Comparison of ENCODE assay signal across 8 cellular contexts in genomic region chr5:100790170-100790665, GRCh38.
DNase-seq lines count a peak whose midpoint lies in the region; ATAC-seq and TF ChIP-seq lines count a peak whose summit lies in the region.
"Had no signal": no experiment of that assay in that cellular context is flagged by ENCODE, and none has a peak within 500 bp of the region (broad histone marks: within the 10 kb centered on the region; RNA-seq: fewer than 3 reads in every experiment).

No MANE protein-coding gene starts in this region.

- H3K79me2 ChIP-seq in smooth muscle cell (ENCODE audit: low read depth), result no peaks in the 10 kb centered on the region

- CTCF ChIA-PET in activated naive CD4-positive, alpha-beta T cell treated with anti-CD3 and anti-CD28 coated beads, Interleukin-2, amount 10 ng/mL, durations not matched to agents 7 days and 5 days (lab: Charles Lee), result interaction anchor here (0.9 kb wide), 1 partner anchor 15 kb away, joined by 3 read pairs; no protein-coding TSS in a partner anchor

- ATAC-seq in GM19467 (IDR thresholded peaks at IDR 0.05; ENCODE audit: unreplicated experiment) (peak; percentile 48), HG03159 (IDR thresholded peaks at IDR 0.05; ENCODE audit: unreplicated experiment) (peak; percentile 83)

- H3K9ac ChIP-seq in smooth muscle cell (ENCODE audit: low read depth), result no peak overlapping the region

- no peaks in the 10 kb centered on the region for H3F3A ChIP-seq in smooth muscle cell (ENCODE audit: low read depth)

- no peak overlapping the region for H3K27ac ChIP-seq in smooth muscle cell (ENCODE audit: low read depth)

- peaks cover 15% of the 10 kb centered on the region for H3K9me3 Mint-ChIP-seq in activated naive CD4-positive, alpha-beta T cell treated with anti-CD3 and anti-CD28 coated beads, Interleukin-2, amount 10 ng/mL, durations not matched to agents 7 days and 5 days

- H3K4me1 Mint-ChIP-seq in activated naive CD4-positive, alpha-beta T cell treated with anti-CD3 and anti-CD28 coated beads, Interleukin-2, amount 10 ng/mL, durations not matched to agents 7 days and 5 days, result peaks cover 5% of the 10 kb centered on the region

- H3K4me3 Mint-ChIP-seq in activated naive CD4-positive, alpha-beta T cell treated with anti-CD3 and anti-CD28 coated beads, Interleukin-2, amount 10 ng/mL, durations not matched to agents 7 days and 5 days, result no peak overlapping the region

- TF ChIP-seq CTCF in smooth muscle cell (IDR thresholded peaks at IDR 0.05; ENCODE audit: borderline replicate concordance, insufficient read depth, poor library complexity, severe bottlenecking), result no peak

- peaks cover 5% of the 10 kb centered on the region for H3K27me3 Mint-ChIP-seq in activated naive CD4-positive, alpha-beta T cell treated with anti-CD3 and anti-CD28 coated beads, Interleukin-2, amount 10 ng/mL, durations not matched to agents 7 days and 5 days

- DNase-seq in astrocyte of the hippocampus (ENCODE audit: low read depth, low spot score) (peak; percentile 1), smooth muscle cell (lab: John Stamatoyannopoulos, UW; ENCODE audit: unreplicated experiment) (no peak), activated gamma-delta T cell (lab: John Stamatoyannopoulos, UW) (no peak)
- no peak for DNase-seq in activated naive CD4-positive, alpha-beta T cell treated with anti-CD3 and anti-CD28 coated beads, Interleukin-2, amount 10 ng/mL, durations not matched to agents 7 days and 5 days
- DNase-seq in activated naive CD4-positive, alpha-beta T cell treated with Interleukin-2 at 50 U/mL for 16 hours, result no peak
- DNase-seq: effector memory CD4-positive, alpha-beta T cell had no signal

- 40% methylated on average over 4 of the region's 4 CpGs for WGBS in smooth muscle cell (ENCODE audit: low lambda C conversion rate)

- H3K4me3 ChIP-seq in smooth muscle cell, result no peak overlapping the region

- H3K36me3 Mint-ChIP-seq in activated naive CD4-positive, alpha-beta T cell treated with anti-CD3 and anti-CD28 coated beads, Interleukin-2, amount 10 ng/mL, durations not matched to agents 7 days and 5 days, result no peaks in the 10 kb centered on the region

- H3K9me3 ChIP-seq in smooth muscle cell (replicated peaks; ENCODE audit: low read depth), result no peaks in the 10 kb centered on the region

- H2AFZ ChIP-seq in smooth muscle cell (ENCODE audit: low read depth), result peak overlapping the region; percentile 38

- no peak overlapping the region for H3K27ac Mint-ChIP-seq in activated naive CD4-positive, alpha-beta T cell treated with anti-CD3 and anti-CD28 coated beads, Interleukin-2, amount 10 ng/mL, durations not matched to agents 7 days and 5 days

- H4K20me1 ChIP-seq in smooth muscle cell (ENCODE audit: low read depth), result no peaks in the 10 kb centered on the region

- no peaks in the 10 kb centered on the region for H3K36me3 ChIP-seq in smooth muscle cell (ENCODE audit: low read depth)

- H3K4me2 ChIP-seq in smooth muscle cell, result peak overlapping the region; percentile 45

- H3K4me1 ChIP-seq in smooth muscle cell (ENCODE audit: low read depth), result peaks cover 10% of the 10 kb centered on the region

- no peaks in the 10 kb centered on the region for H3K27me3 ChIP-seq in smooth muscle cell (ENCODE audit: low read depth)
